1 cellular context compared by ENCODE assay signal in the genomic region with DNA sequence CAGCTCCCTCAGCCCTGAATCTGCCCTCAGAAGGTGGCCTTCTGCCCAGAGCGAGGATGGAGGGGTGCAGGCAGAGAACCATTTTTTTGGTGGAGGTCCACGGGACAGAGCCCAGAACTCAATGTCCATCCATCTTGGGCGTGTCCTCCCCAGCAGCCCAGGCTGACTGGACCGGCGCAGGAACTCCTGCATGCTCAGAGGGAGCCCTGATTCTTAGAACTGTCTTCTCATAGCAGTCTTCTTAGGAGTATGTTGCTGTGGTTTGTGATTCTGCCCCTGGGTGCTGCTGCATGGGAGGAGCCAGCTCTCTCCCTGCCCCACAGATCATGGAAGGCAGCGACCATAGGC.
TF ChIP-seq lines count a peak whose summit lies in the region.

No MANE protein-coding gene starts in this region.

TF ChIP-seq in HepG2, 621 proteins besides CTCF, POLR2A, EP300 and RAD21:
- TF ChIP-seq ZFP62 (CRISPR knock-in tag; IDR thresholded peaks at IDR 0.05) (no peak), NRL (CRISPR knock-in tag; IDR thresholded peaks at IDR 0.05; ENCODE audit: borderline replicate concordance) (0 out of 2 replicates have a peak, but pooled peaks have one; percentile 40)
